Comparison of ENCODE assay signal across 18 cellular contexts in the genomic region with DNA sequence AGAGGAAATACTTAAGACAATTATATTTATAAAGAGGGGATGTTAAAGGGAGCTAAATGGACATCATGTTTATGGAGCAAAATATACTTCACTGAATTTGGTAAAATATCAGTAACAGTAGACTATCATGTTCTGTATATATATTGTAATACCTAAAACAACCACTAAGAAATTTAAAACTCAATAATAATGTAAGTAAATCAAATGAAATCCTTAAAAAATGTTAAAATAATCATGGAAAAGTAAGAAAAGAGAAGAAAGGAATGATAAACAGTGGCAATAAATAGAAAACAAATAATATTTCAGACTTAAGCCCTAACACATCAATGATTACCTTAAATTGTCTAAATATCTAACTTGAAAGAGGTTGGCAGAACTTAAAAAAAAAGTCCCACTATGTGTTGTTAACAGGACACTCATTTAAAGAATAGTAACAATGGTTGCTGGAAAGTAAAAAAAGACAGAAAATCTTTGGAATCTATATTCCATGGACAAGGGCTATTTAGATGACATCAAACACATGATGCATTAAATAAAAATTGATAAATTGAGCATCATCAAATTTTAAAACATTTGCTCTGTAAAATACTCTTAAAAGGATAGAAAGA.
A peak's percentile ranks its signal among the peaks of the same experiment; 100 is the strongest.
DNase-seq lines count a peak whose midpoint lies in the region; ATAC-seq, FAIRE-seq and TF ChIP-seq lines count a peak whose summit lies in the region.
"Had no signal": no experiment of that assay in that cellular context is flagged by ENCODE, and none has a peak within 500 bp of the region (broad histone marks: within the 10 kb centered on the region; RNA-seq: fewer than 3 reads in every experiment).

No MANE protein-coding gene starts in this region.

- no peak overlapping the region for H3K4ac ChIP-seq in H9 (ENCODE audit: low read depth, low read length)

- H3K79me1 ChIP-seq in H9 (ENCODE audit: insufficient read depth, low read depth, low read length, poor library complexity, severe bottlenecking): no peaks in the 10 kb centered on the region

- peak; percentile 35; the same call in 1 of the 3 replicates for TF ChIP-seq CTCF in H9 (conservative IDR thresholded peaks at IDR 0.05)
- peak; percentile 47 for TF ChIP-seq CTCF in OCI-LY7 (conservative IDR thresholded peaks at IDR 0.05; ENCODE audit: low read length)
- TF ChIP-seq CTCF in fibroblast of villous mesenchyme (IDR thresholded peaks at IDR 0.05; ENCODE audit: insufficient read depth, low read depth, low read length): peak; percentile 4
- TF ChIP-seq CTCF in upper lobe of left lung (IDR thresholded peaks at IDR 0.05): no peak

- H2BK20ac ChIP-seq in H9 (ENCODE audit: low read depth, low read length, poor library complexity, severe bottlenecking): no peak overlapping the region

- TF ChIP-seq EP300 in upper lobe of left lung (IDR thresholded peaks at IDR 0.05): no peak

- H3K4me1 Mint-ChIP-seq in H9: no peaks in the 10 kb centered on the region

- no peak for ATAC-seq in upper lobe of left lung (ENCODE audit: low FRiP score in 2 of 2)
- ATAC-seq: GM12878 had no signal

- no peak overlapping the region for H3K4me2 ChIP-seq in H9 (ENCODE audit: insufficient read depth, insufficient read length, low read length)
- no peak overlapping the region for H3K4me2 ChIP-seq in OCI-LY7 (ENCODE audit: low read length)
- H3K4me2 ChIP-seq: BLaER1 treated with 17β-estradiol and CSF1 and Interleukin-3, amounts not matched to agents 10 nM and 100 nM had no signal

- no peak overlapping the region for H2BK5ac ChIP-seq in H9 (ENCODE audit: insufficient read length, low read length)

- intact Hi-C loops in OCI-LY7 (cut with micrococcal nuclease; ENCODE audit: unreplicated experiment): no loop called here

- peak; percentile 51 for FAIRE-seq in small intestine (lab: Jason Lieb, UNC)
- FAIRE-seq: GM12878, GM18507 had no signal

- no peak for TF ChIP-seq POLR2A in upper lobe of left lung (IDR thresholded peaks at IDR 0.05)

- H3K27ac Mint-ChIP-seq in H9: no peak overlapping the region

- POLR2A ChIA-PET in OCI-LY7 (lab: Charles Lee): no interaction called here

- no peaks in the 10 kb centered on the region for H3K23me2 ChIP-seq in H9 (ENCODE audit: insufficient read length, low read depth, low read length, poor library complexity, severe bottlenecking)

- no peaks in the 10 kb centered on the region for H3K9me2 ChIP-seq in OCI-LY7 (ENCODE audit: insufficient read depth, low read length)

- H4K91ac ChIP-seq in H9 (ENCODE audit: insufficient read length, low read depth, low read length): no peak overlapping the region

- H2AK5ac ChIP-seq in H9 (ENCODE audit: insufficient read length, low read length): no peak overlapping the region

- no peak overlapping the region for H2AFZ ChIP-seq in H9 (ENCODE audit: low read length)
- H2AFZ ChIP-seq in OCI-LY7 (ENCODE audit: low read length): no peak overlapping the region

- H3K56ac ChIP-seq in H9 (ENCODE audit: insufficient read length, low read depth, low read length): no peak overlapping the region

- no peak overlapping the region for H2BK15ac ChIP-seq in H9 (ENCODE audit: low read depth, low read length)

- no peaks in the 10 kb centered on the region for H4K20me1 ChIP-seq in H9 (ENCODE audit: control insufficient read depth, insufficient read depth, insufficient read length)
- H4K20me1 ChIP-seq in OCI-LY7 (ENCODE audit: insufficient read depth, low read length): no peaks in the 10 kb centered on the region
- H4K20me1 ChIP-seq: BLaER1 treated with 17β-estradiol and CSF1 and Interleukin-3, amounts not matched to agents 10 nM and 100 nM had no signal

- H3K4me1 ChIP-seq in H9 (ENCODE audit: insufficient read depth, low read length): no peaks in the 10 kb centered on the region
- H3K4me1 ChIP-seq in OCI-LY7 (ENCODE audit: insufficient read depth, low read length, poor library complexity, severe bottlenecking): no peaks in the 10 kb centered on the region
- no peaks in the 10 kb centered on the region for H3K4me1 ChIP-seq in small intestine (ENCODE audit: control insufficient read depth in 2 of 2, insufficient read depth in 1 of 2, low read depth in 1 of 2, low read length in 1 of 2)
- no peaks in the 10 kb centered on the region for H3K4me1 ChIP-seq in upper lobe of left lung
- no peaks in the 10 kb centered on the region for H3K4me1 ChIP-seq in SJCRH30
- H3K4me1 ChIP-seq: BLaER1 treated with 17β-estradiol and CSF1 and Interleukin-3, amounts not matched to agents 10 nM and 100 nM; HAP-1 had no signal

- H3K4me3 ChIP-seq in OCI-LY7 (ENCODE audit: low read depth, low read length, poor library complexity, severe bottlenecking) (no peak overlapping the region), fibroblast of villous mesenchyme (ENCODE audit: low read depth, low read length) (no peak overlapping the region), small intestine (ENCODE audit: low read depth in 1 of 2, low read length in 2 of 2) (no peak overlapping the region), upper lobe of left lung (no peak overlapping the region), SJCRH30 (no peak overlapping the region)
- H3K4me3 ChIP-seq: BLaER1 treated with 17β-estradiol and CSF1 and Interleukin-3, amounts not matched to agents 10 nM and 100 nM; GM12878; HAP-1 had no signal

- no peak overlapping the region for H2BK12ac ChIP-seq in H9 (ENCODE audit: insufficient read length, low read depth, low read length)

- peaks cover 7% of the 10 kb centered on the region for H3K27me3 Mint-ChIP-seq in H9 (ENCODE audit: low read depth)

- no peaks in the 10 kb centered on the region for H3K9me3 Mint-ChIP-seq in H9

- H3K23ac ChIP-seq in H9 (ENCODE audit: insufficient read length, low read depth, low read length): no peak overlapping the region

- H3K79me2 ChIP-seq in H9 (ENCODE audit: insufficient read depth, low read length): no peaks in the 10 kb centered on the region
- H3K79me2 ChIP-seq in OCI-LY7 (ENCODE audit: insufficient read depth, low read depth, low read length): no peaks in the 10 kb centered on the region

- H3K9ac ChIP-seq in H9 (ENCODE audit: extremely low read depth, insufficient read length, low read length): no peak overlapping the region
- H3K9ac ChIP-seq: BLaER1 treated with 17β-estradiol and CSF1 and Interleukin-3, amounts not matched to agents 10 nM and 100 nM had no signal

- BruUV-seq in OCI-LY7 (replicated peaks; lab: Mats Ljungman, UMichigan): no TSS peak

- no peak overlapping the region for H3K18ac ChIP-seq in H9 (ENCODE audit: insufficient read length, low read depth, low read length)

- H3K36me3 ChIP-seq in OCI-LY7 (ENCODE audit: insufficient read depth, low read length) (no peaks in the 10 kb centered on the region), small intestine (ENCODE audit: control insufficient read depth in 2 of 2, insufficient read depth in 2 of 2, low read length in 2 of 2) (no peaks in the 10 kb centered on the region), upper lobe of left lung (no peaks in the 10 kb centered on the region), SJCRH30 (no peaks in the 10 kb centered on the region)
- H3K36me3 ChIP-seq: BLaER1 treated with 17β-estradiol and CSF1 and Interleukin-3, amounts not matched to agents 10 nM and 100 nM; HAP-1 had no signal

- DNase-seq in H9: no peak
- DNase-seq in OCI-LY7 (ENCODE audit: low spot score): no peak
- no peak for DNase-seq in fibroblast of villous mesenchyme (ENCODE audit: low read depth)
- no peak for DNase-seq in small intestine
- no peak for DNase-seq in upper lobe of left lung
- DNase-seq in NCI-H2227 treated with DMSO at 0.1 percent for 48 hours (lab: John Stamatoyannopoulos, UW): no peak
- DNase-seq in SJCRH30: no peak
- DNase-seq: DMS153, IMR-90, NCI-H1092 treated with DMSO at 0.1 percent for 48 hours, NCI-H1694 treated with DMSO at 0.1 percent for 48 hours, NCI-H446 treated with DMSO at 0.1 percent for 48 hours, NCI-H748 treated with DMSO at 0.1 percent for 48 hours, SIG-M5 had no signal

- no peak overlapping the region for H3K4me3 Mint-ChIP-seq in H9

- no peak overlapping the region for H3K27ac ChIP-seq in H9 (ENCODE audit: insufficient read length, low read depth, low read length)
- no peak overlapping the region for H3K27ac ChIP-seq in OCI-LY7 (ENCODE audit: low read depth, low read length, poor library complexity, severe bottlenecking)
- no peak overlapping the region for H3K27ac ChIP-seq in small intestine (ENCODE audit: low read depth in 1 of 2, low read length in 1 of 2)
- H3K27ac ChIP-seq in upper lobe of left lung: no peak overlapping the region
- no peak overlapping the region for H3K27ac ChIP-seq in SJCRH30
- H3K27ac ChIP-seq: BLaER1 treated with 17β-estradiol and CSF1 and Interleukin-3, amounts not matched to agents 10 nM and 100 nM had no signal

- H3K36me3 Mint-ChIP-seq in H9 (ENCODE audit: insufficient read depth in 1 of 3, low read depth in 3 of 3): no peaks in the 10 kb centered on the region

- no peak overlapping the region for H2BK120ac ChIP-seq in H9 (ENCODE audit: low read depth, low read length, poor library complexity, severe bottlenecking)

- H3K9me3 ChIP-seq in H9 (ENCODE audit: control insufficient read depth, low read depth, low read length): no peaks in the 10 kb centered on the region
- H3K9me3 ChIP-seq in OCI-LY7 (ENCODE audit: low read length): no peaks in the 10 kb centered on the region
- H3K9me3 ChIP-seq in small intestine (ENCODE audit: control insufficient read depth, low read depth): no peaks in the 10 kb centered on the region
- no peaks in the 10 kb centered on the region for H3K9me3 ChIP-seq in upper lobe of left lung
- no peaks in the 10 kb centered on the region for H3K9me3 ChIP-seq in SJCRH30 (replicated peaks)
- H3K9me3 ChIP-seq: BLaER1 treated with 17β-estradiol and CSF1 and Interleukin-3, amounts not matched to agents 10 nM and 100 nM; HAP-1 had no signal

- H3K27me3 ChIP-seq in H9 (ENCODE audit: insufficient read depth, low read length): no peaks in the 10 kb centered on the region
- H3K27me3 ChIP-seq in small intestine (ENCODE audit: control insufficient read depth in 2 of 2, insufficient read depth in 2 of 2, low read length in 2 of 2): no peaks in the 10 kb centered on the region
- no peaks in the 10 kb centered on the region for H3K27me3 ChIP-seq in upper lobe of left lung
- H3K27me3 ChIP-seq in SJCRH30: no peaks in the 10 kb centered on the region
- H3K27me3 ChIP-seq: BLaER1 treated with 17β-estradiol and CSF1 and Interleukin-3, amounts not matched to agents 10 nM and 100 nM had no signal

- H3T11ph ChIP-seq in H9 (ENCODE audit: low read length): no peak overlapping the region

- no peak overlapping the region for H4K5ac ChIP-seq in H9 (ENCODE audit: insufficient read length, low read depth, low read length)

- H3K14ac ChIP-seq in H9 (ENCODE audit: insufficient read depth, low read length): no peak overlapping the region

- CTCF ChIA-PET in OCI-LY7 (lab: Charles Lee; ENCODE audit: unreplicated experiment): no interaction called here

- no peak overlapping the region for H4K8ac ChIP-seq in H9 (replicated peaks; ENCODE audit: insufficient read length, low read depth, low read length)

Comparison
In these comparisons a context has a peak if more than half of its experiments do, and no peak if none do; other contexts are left out.
1. CTCF ChIP-seq: peak in H9 (single experiment), OCI-LY7 (single experiment) and fibroblast of villous mesenchyme (single experiment); none in upper lobe of left lung (0 of 6).